Comparison of ENCODE assay signal across 10 cellular contexts in the genomic region with DNA sequence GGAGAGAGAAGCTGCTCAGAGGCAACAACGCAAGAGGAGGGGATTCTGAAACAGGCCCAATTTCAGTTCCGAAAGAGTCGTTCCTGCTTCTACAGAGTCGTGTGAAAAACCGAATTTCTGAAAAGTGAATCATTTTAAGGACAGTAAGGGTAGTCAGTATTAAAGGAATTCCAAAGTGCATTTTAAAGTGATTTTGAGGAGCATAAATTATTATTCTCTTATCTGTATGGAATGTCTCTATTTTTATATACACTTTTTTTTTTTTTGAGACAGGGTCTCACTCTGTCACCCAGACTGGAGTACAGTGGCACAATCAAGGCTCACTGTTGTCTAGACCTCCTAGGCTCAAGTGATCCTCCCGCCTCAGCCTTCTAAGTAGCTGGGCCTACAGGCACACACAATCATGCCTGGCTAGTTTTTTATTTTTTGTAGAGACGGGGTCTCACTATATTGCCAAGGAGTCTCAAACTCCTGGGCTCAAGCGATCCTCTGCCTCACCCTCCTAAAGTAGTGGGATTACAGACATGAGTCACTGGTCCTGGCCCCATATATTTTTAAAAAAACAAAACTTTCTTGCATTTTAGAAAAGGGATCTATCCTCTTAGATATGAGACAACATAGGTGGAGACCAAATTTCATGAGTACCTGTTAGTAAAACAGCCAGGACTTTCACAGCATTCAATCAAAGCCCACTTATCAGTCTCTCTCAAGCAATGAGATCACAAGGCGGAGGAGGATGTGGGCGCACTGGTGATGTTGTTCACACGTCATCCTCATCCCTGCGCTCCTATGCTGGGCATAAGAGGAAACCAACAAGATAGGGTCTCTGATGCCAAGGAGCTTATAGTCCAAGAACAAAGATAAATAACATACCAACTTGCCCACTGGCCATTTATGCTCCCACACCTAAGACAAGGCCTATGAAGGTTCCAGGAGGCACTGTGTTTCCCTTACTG. TPM values are rescaled to one million over a fixed set of nuclear protein-coding genes. Genes with fewer than 3 reads are reported as not detected.
DNase-seq lines count a peak whose midpoint lies in the region; ATAC-seq, FAIRE-seq and TF ChIP-seq lines count a peak whose summit lies in the region.
"Had no signal": no experiment of that assay in that cellular context is flagged by ENCODE, and none has a peak within 500 bp of the region (broad histone marks: within the 10 kb centered on the region; RNA-seq: fewer than 3 reads in every experiment).

No MANE protein-coding gene starts in this region.

- TF ChIP-seq POLR2A in H54 (IDR thresholded peaks at IDR 0.05; ENCODE audit: low read depth, low read length): no peak

- peaks cover 63% of the 10 kb centered on the region for H3K36me3 Mint-ChIP-seq in T-helper 2 cell treated with Interferon-gamma antibody and Interleukin-4, amounts not matched to agents 5 μg/mL and 100 μg/mL, for 36 hours (ENCODE audit: low read depth)
- H3K36me3 Mint-ChIP-seq in activated naive CD4-positive, alpha-beta T cell treated with anti-CD3 and anti-CD28 coated beads, Interleukin-2, amount 50 U/mL, for 72 hours: peaks cover 28 to 63% of the 10 kb centered on the region in 2 donors
- H3K36me3 Mint-ChIP-seq in osteocyte (ENCODE audit: unreplicated experiment): peaks cover 14% of the 10 kb centered on the region
- H3K36me3 Mint-ChIP-seq in progenitor cell of endocrine pancreas (ENCODE audit: insufficient read depth): peaks cover 22% of the 10 kb centered on the region

- H3K4me3 Mint-ChIP-seq in T-helper 2 cell treated with Interferon-gamma antibody and Interleukin-4, amounts not matched to agents 5 μg/mL and 100 μg/mL, for 36 hours: peak overlapping the region; percentile 63
- H3K4me3 Mint-ChIP-seq in osteocyte (ENCODE audit: unreplicated experiment) (no peak overlapping the region), progenitor cell of endocrine pancreas (ENCODE audit: low read depth) (no peak overlapping the region)

- peak in 1 of 2 donors; percentile 28 for ATAC-seq in activated naive CD4-positive, alpha-beta T cell treated with anti-CD3 and anti-CD28 coated beads, Interleukin-2, amount 50 U/mL, for 72 hours
- ATAC-seq in GM19463 (IDR thresholded peaks at IDR 0.05; ENCODE audit: unreplicated experiment): no peak
- ATAC-seq: right lobe of liver had no signal

- peaks cover 4% of the 10 kb centered on the region for H3K9me3 Mint-ChIP-seq in T-helper 2 cell treated with Interferon-gamma antibody and Interleukin-4, amounts not matched to agents 5 μg/mL and 100 μg/mL, for 36 hours
- H3K9me3 Mint-ChIP-seq in activated naive CD4-positive, alpha-beta T cell treated with anti-CD3 and anti-CD28 coated beads, Interleukin-2, amount 50 U/mL, for 72 hours: no peaks in the 10 kb centered on the region
- H3K9me3 Mint-ChIP-seq in osteocyte (ENCODE audit: unreplicated experiment): no peaks in the 10 kb centered on the region
- peaks cover 5% of the 10 kb centered on the region for H3K9me3 Mint-ChIP-seq in progenitor cell of endocrine pancreas (ENCODE audit: low read depth)

- TF ChIP-seq CTCF in osteocyte (IDR thresholded peaks at IDR 0.05) (no peak), progenitor cell of endocrine pancreas (IDR thresholded peaks at IDR 0.05; ENCODE audit: unreplicated experiment) (no peak)

- H3K27me3 Mint-ChIP-seq in T-helper 2 cell treated with Interferon-gamma antibody and Interleukin-4, amounts not matched to agents 5 μg/mL and 100 μg/mL, for 36 hours (ENCODE audit: low read depth): no peaks in the 10 kb centered on the region
- H3K27me3 Mint-ChIP-seq in osteocyte (ENCODE audit: unreplicated experiment) (no peaks in the 10 kb centered on the region), progenitor cell of endocrine pancreas (no peaks in the 10 kb centered on the region)

- peaks cover 65% of the 10 kb centered on the region for H3K4me1 Mint-ChIP-seq in T-helper 2 cell treated with Interferon-gamma antibody and Interleukin-4, amounts not matched to agents 5 μg/mL and 100 μg/mL, for 36 hours (ENCODE audit: low read depth)
- H3K4me1 Mint-ChIP-seq in osteocyte (ENCODE audit: unreplicated experiment): peaks cover 19% of the 10 kb centered on the region
- no peaks in the 10 kb centered on the region for H3K4me1 Mint-ChIP-seq in progenitor cell of endocrine pancreas (ENCODE audit: low read depth)

- no peak for FAIRE-seq in H54 (lab: Jason Lieb, UNC)

- peak; percentile 93 for DNase-seq in EH (ENCODE audit: low read depth)
- DNase-seq in T-helper 2 cell treated with Interferon-gamma antibody and Interleukin-4, amounts not matched to agents 5 μg/mL and 100 μg/mL, for 36 hours (ENCODE audit: low spot score): peak; percentile 51
- DNase-seq in activated naive CD4-positive, alpha-beta T cell treated with anti-CD3 and anti-CD28 coated beads, Interleukin-2, amount 50 U/mL, for 72 hours (ENCODE audit: low spot score in 2 of 2): no peak
- no peak for DNase-seq in osteocyte (ENCODE audit: extremely low spot score, unreplicated experiment)
- DNase-seq in progenitor cell of endocrine pancreas (ENCODE audit: low spot score, unreplicated experiment): no peak
- no peak for DNase-seq in GM19238 (ENCODE audit: insufficient read length, low spot score)
- no peak for DNase-seq in H54 (ENCODE audit: insufficient read length, low spot score)
- DNase-seq: NCI-H2081, right lobe of liver had no signal

- H3K27ac Mint-ChIP-seq in T-helper 2 cell treated with Interferon-gamma antibody and Interleukin-4, amounts not matched to agents 5 μg/mL and 100 μg/mL, for 36 hours: peak overlapping the region; percentile 89
- peak overlapping the region; percentile 46 to 59 for H3K27ac Mint-ChIP-seq in activated naive CD4-positive, alpha-beta T cell treated with anti-CD3 and anti-CD28 coated beads, Interleukin-2, amount 50 U/mL, for 72 hours
- H3K27ac Mint-ChIP-seq in osteocyte (ENCODE audit: unreplicated experiment) (peak overlapping the region; percentile 45), progenitor cell of endocrine pancreas (no peak overlapping the region)

RNA-seq across cellular contexts. Expression of a gene that starts 53.2 kb away (rescaled TPM):
- total RNA-seq in activated naive CD4-positive, alpha-beta T cell treated with anti-CD3 and anti-CD28 coated beads, Interleukin-2, amount 50 U/mL, for 72 hours: 10 to 100 TPM; 40.1 to 45.2 TPM
- total RNA-seq in osteocyte (36.7 and 38.4 TPM in 2 replicates), progenitor cell of endocrine pancreas (44.5 and 47.7 TPM in 2 replicates)

RNA-seq across cellular contexts. Expression of a gene that starts 53.3 kb away (rescaled TPM):
- total RNA-seq in activated naive CD4-positive, alpha-beta T cell treated with anti-CD3 and anti-CD28 coated beads, Interleukin-2, amount 50 U/mL, for 72 hours: 10 to 100 TPM in 1 of 2 donors, 1 to 10 TPM in 1; 6.3 to 15.9 TPM
- total RNA-seq in osteocyte (16.3 and 18.9 TPM in 2 replicates), progenitor cell of endocrine pancreas (15.2 and 16.5 TPM in 2 replicates)

Comparison
In these comparisons a context has a peak if more than half of its experiments do, and no peak if none do; other contexts are left out.
1. DNase-seq: peak in EH (single experiment) and T-helper 2 cell treated with Interferon-gamma antibody and Interleukin-4, amounts not matched to agents 5 μg/mL and 100 μg/mL, for 36 hours (single experiment); none in activated naive CD4-positive, alpha-beta T cell treated with anti-CD3 and anti-CD28 coated beads, Interleukin-2, amount 50 U/mL, for 72 hours (0 of 2), osteocyte (single experiment), progenitor cell of endocrine pancreas (single experiment), GM19238 (single experiment) and H54 (single experiment).